9 cellular contexts compared by ENCODE assay signal in genomic region chr19:55178781-55179569, GRCh38. TPM values are rescaled to one million over a fixed set of nuclear protein-coding genes. Genes with fewer than 3 reads are reported as not detected.
DNase-seq lines count a peak whose midpoint lies in the region; ATAC-seq and TF ChIP-seq lines count a peak whose summit lies in the region.
"Had no signal": no experiment of that assay in that cellular context is flagged by ENCODE, and none has a peak within 500 bp of the region (broad histone marks: within the 10 kb centered on the region; RNA-seq: fewer than 3 reads in every experiment).

No MANE protein-coding gene starts in this region.

- no peaks in the 10 kb centered on the region for H3K36me3 Mint-ChIP-seq in activated naive CD8-positive, alpha-beta T cell treated with anti-CD3 and anti-CD28 coated beads for 36 hours

- H3K27me3 ChIP-seq in H7 (ENCODE audit: control insufficient read depth, insufficient read depth, low read length) (peaks cover 59% of the 10 kb centered on the region), heart right ventricle (peaks cover 36 to 99% (median 88%) of the 10 kb centered on the region in 7 donors), aorta (ENCODE audit: control insufficient read depth in 1 of 2, insufficient read depth in 2 of 2, low read length in 1 of 2) (peaks cover 0 to 4% of the 10 kb centered on the region in 2 donors)

- H3K9me3 ChIP-seq in heart right ventricle (no peaks in the 10 kb centered on the region), aorta (ENCODE audit: control insufficient read depth, low read length) (peaks cover 2% of the 10 kb centered on the region)

- H3K36me3 ChIP-seq in H7 (replicated peaks; ENCODE audit: control insufficient read depth, insufficient read depth, low read length) (no peaks in the 10 kb centered on the region), heart right ventricle (no peaks in the 10 kb centered on the region), aorta (ENCODE audit: control insufficient read depth in 1 of 2, insufficient read depth in 2 of 2, low read length in 1 of 2) (no peaks in the 10 kb centered on the region)

- peak; percentile 65 to 81 (median 70) for ATAC-seq in heart right ventricle
- ATAC-seq in aorta (ENCODE audit: low FRiP score) = peak; percentile 67

- TF ChIP-seq CTCF in heart right ventricle (IDR thresholded peaks at IDR 0.05) = no peak

- peak overlapping the region; percentile 44 for H3K4me3 ChIP-seq in H7 (ENCODE audit: insufficient read depth, low read depth, low read length)
- H3K4me3 ChIP-seq in heart right ventricle = peak overlapping the region in 9 of 10 donors; percentile 2 to 45 (median 36)
- no peak overlapping the region for H3K4me3 ChIP-seq in aorta (ENCODE audit: low read length in 2 of 2)

- peaks cover 13% of the 10 kb centered on the region for H3K4me1 Mint-ChIP-seq in activated naive CD8-positive, alpha-beta T cell treated with anti-CD3 and anti-CD28 coated beads for 36 hours

- H3K27ac Mint-ChIP-seq in activated naive CD8-positive, alpha-beta T cell treated with anti-CD3 and anti-CD28 coated beads for 36 hours = no peak overlapping the region

- WGBS in heart right ventricle, 2 donors = 2 to 5% methylated on average over 58 of the region's 58 CpGs
- 3 to 4% methylated on average over 51 to 58 of the region's 58 CpGs for WGBS in aorta, 2 donors

- no peak overlapping the region for H3K27ac ChIP-seq in heart right ventricle
- no peak overlapping the region for H3K27ac ChIP-seq in aorta (ENCODE audit: low read depth in 1 of 2, low read length in 2 of 2)

- intact Hi-C loops in heart right ventricle (cut with DNase I) = no loop called here
- intact Hi-C loops in aorta (cut with DNase I) = no loop called here

- H3K4me1 ChIP-seq in heart right ventricle (peaks cover 4 to 22% (median 14%) of the 10 kb centered on the region in 9 donors), aorta (ENCODE audit: control insufficient read depth in 1 of 2, insufficient read depth in 2 of 2, low read length in 2 of 2) (no peaks in the 10 kb centered on the region)

- H3K27me3 Mint-ChIP-seq in activated naive CD8-positive, alpha-beta T cell treated with anti-CD3 and anti-CD28 coated beads for 36 hours = peaks cover 90% of the 10 kb centered on the region

- H3K9me3 Mint-ChIP-seq in activated naive CD8-positive, alpha-beta T cell treated with anti-CD3 and anti-CD28 coated beads for 36 hours = peaks cover 2% of the 10 kb centered on the region

- peak; percentile 79 for DNase-seq in DMS53 treated with DMSO at 0.1 percent for 48 hours (lab: John Stamatoyannopoulos, UW; ENCODE audit: unreplicated experiment)
- peak; percentile 97 for DNase-seq in H7
- peak; percentile 53 for DNase-seq in NCI-H1048 (lab: John Stamatoyannopoulos, UW)
- DNase-seq in SKM-1 treated with dmso at 0.1 percent for 144 hours (lab: John Stamatoyannopoulos, UW; ENCODE audit: unreplicated experiment) = peak; percentile 29
- peak; percentile 94 for DNase-seq in activated naive CD8-positive, alpha-beta T cell treated with anti-CD3 and anti-CD28 coated beads for 36 hours
- DNase-seq in heart right ventricle = peak; percentile 45 to 55
- DNase-seq in renal cortical epithelial cell (ENCODE audit: low read depth) = peak; percentile 59
- DNase-seq in aorta = peak; percentile 79 to 87

- H3K4me3 Mint-ChIP-seq in activated naive CD8-positive, alpha-beta T cell treated with anti-CD3 and anti-CD28 coated beads for 36 hours = peak overlapping the region; percentile 68

RNA-seq across cellular contexts. Expression of gene SYT5, which starts 1.1 kb away (rescaled TPM):
- 0.26 and 0.31 TPM in 2 replicates for total RNA-seq in H7 (2014; rRNA removed; shearing (Covaris generic))
- total RNA-seq in activated naive CD8-positive, alpha-beta T cell treated with anti-CD3 and anti-CD28 coated beads for 36 hours = not detected
- 1 to 10 TPM in 1 of 10 donors, not detected in 9; 1.1 TPM for total RNA-seq in heart right ventricle
- under 1 TPM in 1 of 2 donors, not detected in 1; under 0.01 TPM for polyA plus RNA-seq in heart right ventricle
- 1.0 TPM in 1 of 2 replicates, not detected in the other for total RNA-seq in renal cortical epithelial cell
- total RNA-seq in aorta = not detected
- not detected for polyA plus RNA-seq in aorta

RNA-seq across cellular contexts. Expression of gene DNAAF3, which starts 12.6 kb away (rescaled TPM):
- total RNA-seq in H7 (2014; rRNA removed; shearing (Covaris generic)) = 0.15 and 2.2 TPM in 2 replicates
- not detected for total RNA-seq in activated naive CD8-positive, alpha-beta T cell treated with anti-CD3 and anti-CD28 coated beads for 36 hours
- 1 to 10 TPM in 8 of 10 donors, under 1 TPM in 2; 0.37 to 3.9 (median 2.4) TPM for total RNA-seq in heart right ventricle
- polyA plus RNA-seq in heart right ventricle = 1 to 10 TPM; 1.2 to 5.9 TPM
- 2.8 and 2.9 TPM in 2 replicates for total RNA-seq in renal cortical epithelial cell
- total RNA-seq in aorta = not detected
- polyA plus RNA-seq in aorta = under 1 TPM; 0.38 to 0.87 TPM

RNA-seq across cellular contexts. Expression of gene TNNI3, which starts 21.4 kb away (rescaled TPM):
- total RNA-seq in H7 (2014; rRNA removed; shearing (Covaris generic)) = 6.5 and 11.6 TPM in 2 replicates
- under 1 TPM in 1 of 2 experiments, not detected in 1; 0.25 TPM for total RNA-seq in activated naive CD8-positive, alpha-beta T cell treated with anti-CD3 and anti-CD28 coated beads for 36 hours
- total RNA-seq in heart right ventricle (over 10,000 TPM in 4 of 10 donors, 1,000 to 10,000 TPM in 6; 3,000 to 12,900 (median 9,464) TPM), renal cortical epithelial cell (0.15 TPM in 1 of 2 replicates, not detected in the other), aorta (not detected)
- polyA plus RNA-seq in heart right ventricle (over 10,000 TPM in 1 of 2 donors, 1,000 to 10,000 TPM in 1; 4,629 to 45,177 TPM), aorta (10 to 100 TPM in 1 of 2 donors, under 1 TPM in 1; 0.51 to 14.1 TPM)
- total RNA-seq: dermis microvascular lymphatic vessel endothelial cell had no signal

RNA-seq across cellular contexts. Expression of gene TNNT1, which starts 30.0 kb away (rescaled TPM):
- total RNA-seq in H7 (2014; rRNA removed; shearing (Covaris generic)) = 33.8 and 44.8 TPM in 2 replicates
- not detected for total RNA-seq in activated naive CD8-positive, alpha-beta T cell treated with anti-CD3 and anti-CD28 coated beads for 36 hours
- total RNA-seq in heart right ventricle (100 to 1,000 TPM in 5 of 10 donors, 10 to 100 TPM in 5; 19.7 to 234 (median 97.1) TPM), renal cortical epithelial cell (1.9 and 5.9 TPM in 2 replicates), aorta (1 to 10 TPM in 1 of 2 donors, not detected in 1; 1.3 TPM)
- polyA plus RNA-seq in heart right ventricle (100 to 1,000 TPM in 1 of 2 donors, 10 to 100 TPM in 1; 32.3 to 721 TPM), aorta (1 to 10 TPM; 1.4 to 2.0 TPM)

RNA-seq across cellular contexts. Expression of gene PTPRH, which starts 30.3 kb away (rescaled TPM):
- 0.41 and 2.3 TPM in 2 replicates for total RNA-seq in H7 (2014; rRNA removed; shearing (Covaris generic))
- not detected for total RNA-seq in activated naive CD8-positive, alpha-beta T cell treated with anti-CD3 and anti-CD28 coated beads for 36 hours
- total RNA-seq in heart right ventricle (1 to 10 TPM in 7 of 10 donors, under 1 TPM in 3; 0.25 to 7.5 (median 2.4) TPM), renal cortical epithelial cell (0.55 and 4.9 TPM in 2 replicates), aorta (1 to 10 TPM in 1 of 2 donors, under 1 TPM in 1; 0.29 to 1.9 TPM)
- polyA plus RNA-seq in heart right ventricle (1 to 10 TPM; 1.3 to 6.1 TPM), aorta (1 to 10 TPM in 1 of 2 donors, under 1 TPM in 1; 0.03 to 7.5 TPM)

Comparison
In these comparisons a context has a peak if more than half of its experiments do, and no peak if none do; other contexts are left out.
1. DNase-seq: peak in every context shown above with its lines; median percentile 97 in H7; 94 in activated naive CD8-positive, alpha-beta T cell treated with anti-CD3 and anti-CD28 coated beads for 36 hours; 83 in aorta; 79 in DMS53 treated with DMSO at 0.1 percent for 48 hours; 59 in renal cortical epithelial cell; 53 in NCI-H1048; 50 in heart right ventricle; 29 in SKM-1 treated with dmso at 0.1 percent for 144 hours.
2. H3K4me3 ChIP-seq: peak in H7 (single experiment) and heart right ventricle (9 of 10); none in aorta (0 of 2).
3. RNA of gene TNNI3, which starts 21.4 kb away (total RNA-seq): 3,000 to 12,900 TPM in heart right ventricle; 6.5 to 11.6 TPM in H7, not detected in aorta, 0.25 TPM in activated naive CD8-positive, alpha-beta T cell treated with anti-CD3 and anti-CD28 coated beads for 36 hours and 0.15 TPM in renal cortical epithelial cell; every median in the first group is over 100 times any median in the second.